In genomic region chr2:39942970-39943369, GRCh38 we compare ENCODE assay signal across 20 cellular contexts.
DNase-seq lines count a peak whose midpoint lies in the region; ATAC-seq, FAIRE-seq and TF ChIP-seq lines count a peak whose summit lies in the region.
"Had no signal": no experiment of that assay in that cellular context is flagged by ENCODE, and none has a peak within 500 bp of the region (broad histone marks: within the 10 kb centered on the region; RNA-seq: fewer than 3 reads in every experiment).

No MANE protein-coding gene starts in this region.

- peaks cover 2% of the 10 kb centered on the region for H3K9me3 ChIP-seq in GM23248 (ENCODE audit: low read depth)
- no peaks in the 10 kb centered on the region for H3K9me3 ChIP-seq in astrocyte (ENCODE audit: insufficient read depth, low read depth, low read length)
- no peaks in the 10 kb centered on the region for H3K9me3 ChIP-seq in pancreas

- H4K20me1 ChIP-seq in GM23248 (ENCODE audit: insufficient read depth), result no peaks in the 10 kb centered on the region
- H4K20me1 ChIP-seq in astrocyte (ENCODE audit: insufficient read depth, low read length), result no peaks in the 10 kb centered on the region

- H3K9me2 ChIP-seq in GM23248 (ENCODE audit: insufficient read depth), result no peaks in the 10 kb centered on the region

- H3F3A ChIP-seq in GM23248 (ENCODE audit: insufficient read depth), result peaks cover 20% of the 10 kb centered on the region

- no peaks in the 10 kb centered on the region for H3K36me3 Mint-ChIP-seq in astrocyte (ENCODE audit: low read depth, unreplicated experiment)
- peaks cover 13% of the 10 kb centered on the region for H3K36me3 Mint-ChIP-seq in activated naive CD8-positive, alpha-beta T cell treated with anti-CD3 and anti-CD28 coated beads, Interleukin-2, amount 50 U/mL, for 24 hours (ENCODE audit: low read depth)
- H3K36me3 Mint-ChIP-seq in nephron progenitor cell (ENCODE audit: low read depth), result no peaks in the 10 kb centered on the region
- H3K36me3 Mint-ChIP-seq: activated CD4-positive, alpha-beta memory T cell treated with anti-CD3 and anti-CD28 coated beads for 36 hours; activated naive CD8-positive, alpha-beta T cell had no signal

- H3K27me3 Mint-ChIP-seq in astrocyte (ENCODE audit: low read depth, unreplicated experiment) (no peaks in the 10 kb centered on the region), nephron progenitor cell (ENCODE audit: low read depth, poor library complexity) (peaks cover 4% of the 10 kb centered on the region)
- H3K27me3 Mint-ChIP-seq in activated naive CD8-positive, alpha-beta T cell treated with anti-CD3 and anti-CD28 coated beads, Interleukin-2, amount 50 U/mL, for 24 hours, result no peaks in the 10 kb centered on the region
- H3K27me3 Mint-ChIP-seq: activated naive CD8-positive, alpha-beta T cell had no signal

- H3K9ac ChIP-seq in GM23248 (no peak overlapping the region), astrocyte (ENCODE audit: low read length) (no peak overlapping the region)

- H2AFZ ChIP-seq in GM23248 (peak overlapping the region; percentile 47), astrocyte (ENCODE audit: low read depth, low read length) (no peak overlapping the region)

- TF ChIP-seq CTCF in astrocyte (IDR thresholded peaks at IDR 0.05; ENCODE audit: insufficient read depth, low read depth, low read length) (no peak), nephron progenitor cell (IDR thresholded peaks at IDR 0.05) (no peak), pancreas (IDR thresholded peaks at IDR 0.05) (no peak)

- H3K4me1 Mint-ChIP-seq in astrocyte (ENCODE audit: low read depth, unreplicated experiment) (peaks cover 19% of the 10 kb centered on the region), nephron progenitor cell (no peaks in the 10 kb centered on the region)
- H3K4me1 Mint-ChIP-seq in activated naive CD8-positive, alpha-beta T cell treated with anti-CD3 and anti-CD28 coated beads, Interleukin-2, amount 50 U/mL, for 24 hours, result peaks cover 42% of the 10 kb centered on the region

- H3K4me1 ChIP-seq in GM23248 (ENCODE audit: insufficient read depth) (peaks cover 26% of the 10 kb centered on the region), astrocyte (ENCODE audit: insufficient read depth, low read length) (peaks cover 19% of the 10 kb centered on the region), pancreas (no peaks in the 10 kb centered on the region)

- H3K4me3 ChIP-seq in GM23248 (no peak overlapping the region), astrocyte (ENCODE audit: insufficient read depth, low read depth, low read length) (no peak overlapping the region), pancreas (no peak overlapping the region)

- H3K79me2 ChIP-seq in GM23248 (ENCODE audit: insufficient read depth), result no peaks in the 10 kb centered on the region
- H3K79me2 ChIP-seq in astrocyte (ENCODE audit: insufficient read depth, low read length), result no peaks in the 10 kb centered on the region

- H3K4me2 ChIP-seq in GM23248 (ENCODE audit: unreplicated experiment), result no peak overlapping the region
- H3K4me2 ChIP-seq in astrocyte (ENCODE audit: low read length), result no peak overlapping the region

- peaks cover 3% of the 10 kb centered on the region for H3K9me3 Mint-ChIP-seq in astrocyte (ENCODE audit: unreplicated experiment)
- H3K9me3 Mint-ChIP-seq in activated naive CD8-positive, alpha-beta T cell treated with anti-CD3 and anti-CD28 coated beads, Interleukin-2, amount 50 U/mL, for 24 hours, result peaks cover 14% of the 10 kb centered on the region
- no peaks in the 10 kb centered on the region for H3K9me3 Mint-ChIP-seq in nephron progenitor cell
- H3K9me3 Mint-ChIP-seq: activated CD4-positive, alpha-beta memory T cell treated with anti-CD3 and anti-CD28 coated beads for 36 hours had no signal

- H3K27me3 ChIP-seq in GM23248 (replicated peaks; ENCODE audit: insufficient read depth), result no peaks in the 10 kb centered on the region
- no peaks in the 10 kb centered on the region for H3K27me3 ChIP-seq in astrocyte (ENCODE audit: insufficient read depth, low read length)
- no peaks in the 10 kb centered on the region for H3K27me3 ChIP-seq in pancreas

- no peak overlapping the region for H3K27ac Mint-ChIP-seq in astrocyte (ENCODE audit: unreplicated experiment)
- no peak overlapping the region for H3K27ac Mint-ChIP-seq in activated naive CD8-positive, alpha-beta T cell treated with anti-CD3 and anti-CD28 coated beads, Interleukin-2, amount 50 U/mL, for 24 hours
- H3K27ac Mint-ChIP-seq in nephron progenitor cell, result no peak overlapping the region
- H3K27ac Mint-ChIP-seq: activated CD4-positive, alpha-beta memory T cell treated with anti-CD3 and anti-CD28 coated beads for 36 hours; activated naive CD8-positive, alpha-beta T cell had no signal

- in situ Hi-C loops in GM23248 (cut with MboI), result no loop called here

- no peak overlapping the region for H3K27ac ChIP-seq in GM23248
- H3K27ac ChIP-seq in astrocyte (ENCODE audit: low read depth, low read length), result no peak overlapping the region
- H3K27ac ChIP-seq in pancreas, result no peak overlapping the region

- no peak for ATAC-seq in activated naive CD8-positive, alpha-beta T cell treated with anti-CD3 and anti-CD28 coated beads, Interleukin-2, amount 50 U/mL, for 24 hours
- ATAC-seq in HG02610 (IDR thresholded peaks at IDR 0.05; ENCODE audit: unreplicated experiment) (no peak), pancreas (no peak)
- ATAC-seq: left lobe of liver, Panc1, sciatic nerve had no signal

- DNase-seq in AG08395 (ENCODE audit: low spot score) (peak; percentile 23), GM23248 (no peak), astrocyte (ENCODE audit: low read depth) (peak; percentile 82), iris pigment epithelial cell (ENCODE audit: low read depth) (peak; percentile 8), nephron progenitor cell (no peak), pancreas (no peak)
- no peak for DNase-seq in activated naive CD8-positive, alpha-beta T cell treated with anti-CD3 and anti-CD28 coated beads, Interleukin-2, amount 50 U/mL, for 24 hours
- DNase-seq: activated CD4-positive, alpha-beta memory T cell treated with anti-CD3 and anti-CD28 coated beads for 36 hours; activated T-cell treated with anti-CD3 and anti-CD28 coated beads, Interleukin-2, amount 50 U/mL, for 1 hour; COR-L47; KBM-7; NCI-H1092; stimulated activated CD4-positive, alpha-beta T cell treated with anti-CD3 and anti-CD28 coated beads, Interleukin-2, amount 100 ng/mL, for 24 hours had no signal

- intact Hi-C loops in pancreas (cut with DNase I), result no loop called here

- 21 to 35% methylated on average over 1 of the region's 1 CpG for WGBS in GM23248 (ENCODE audit: low coverage in 1 of 2, low lambda C conversion rate in 2 of 2, missing lambda C conversion rate in 2 of 2), 2 experiments
- WGBS in pancreas, 2 donors, result 5 to 9% methylated on average over 1 of the region's 1 CpG

- FAIRE-seq in astrocyte (lab: Jason Lieb, UNC) (peak; percentile 73), pancreas (lab: Jason Lieb, UNC) (no peak)
- FAIRE-seq: G401.6, H1 had no signal

- H3K4me3 Mint-ChIP-seq in astrocyte (ENCODE audit: unreplicated experiment), result no peak overlapping the region
- H3K4me3 Mint-ChIP-seq in activated naive CD8-positive, alpha-beta T cell treated with anti-CD3 and anti-CD28 coated beads, Interleukin-2, amount 50 U/mL, for 24 hours, result no peak overlapping the region
- H3K4me3 Mint-ChIP-seq in nephron progenitor cell, result no peak overlapping the region
- H3K4me3 Mint-ChIP-seq: activated CD4-positive, alpha-beta memory T cell treated with anti-CD3 and anti-CD28 coated beads for 36 hours; activated naive CD8-positive, alpha-beta T cell had no signal

- no peaks in the 10 kb centered on the region for H3K36me3 ChIP-seq in GM23248 (ENCODE audit: low read depth)
- H3K36me3 ChIP-seq in astrocyte (ENCODE audit: insufficient read depth, low read length), result no peaks in the 10 kb centered on the region
- H3K36me3 ChIP-seq in pancreas, result no peaks in the 10 kb centered on the region

Comparison
In these comparisons a context has a peak if more than half of its experiments do, and no peak if none do; other contexts are left out.
1. DNase-seq: peak in AG08395 (single experiment), astrocyte (single experiment) and iris pigment epithelial cell (single experiment); none in GM23248 (single experiment), activated naive CD8-positive, alpha-beta T cell treated with anti-CD3 and anti-CD28 coated beads, Interleukin-2, amount 50 U/mL, for 24 hours (single experiment), nephron progenitor cell (single experiment) and pancreas (0 of 6).